In genomic region chr17:79831367-79832210, GRCh38 we compare ENCODE assay signal across 1 cellular context.
TF ChIP-seq lines count a peak whose summit lies in the region.

No MANE protein-coding gene starts in this region.

TF ChIP-seq in K562, 482 proteins besides CTCF, POLR2A, EP300 and RAD21 (continued from another document and continues in another):
- TF ChIP-seq TFE3 (CRISPR knock-in tag; IDR thresholded peaks at IDR 0.05) (no peak), SMAD3 (CRISPR knock-in tag; conservative IDR thresholded peaks at IDR 0.05) (0 out of 2 replicates have a peak, but pooled peaks have one; percentile 37), SREBF1 (IDR thresholded peaks at IDR 0.05; ENCODE audit: borderline replicate concordance, low read depth, low read length) (no peak), SNAPC5 (CRISPR knock-in tag; IDR thresholded peaks at IDR 0.05) (no peak), GATAD2B (IDR thresholded peaks at IDR 0.05; ENCODE audit: borderline replicate concordance) (no peak), BRF1 (IDR thresholded peaks at IDR 0.05; ENCODE audit: borderline replicate concordance, extremely low read depth, insufficient read length) (no peak), ZBTB12 (CRISPR knock-in tag; IDR thresholded peaks at IDR 0.05) (no peak), ZNF347 (CRISPR knock-in tag; IDR thresholded peaks at IDR 0.05; ENCODE audit: low read depth) (no peak), POU5F1 (IDR thresholded peaks at IDR 0.05; ENCODE audit: borderline replicate concordance, low read depth, low read length, partially characterized antibody) (no peak), ATF4 (CRISPR knock-in tag; IDR thresholded peaks at IDR 0.05) (0 out of 2 replicates have a peak, but pooled peaks have one; percentile 37), CTCFL (IDR thresholded peaks at IDR 0.05; ENCODE audit: borderline replicate concordance, insufficient read depth, low read depth, low read length, poor library complexity, severe bottlenecking) (no peak), GATAD2A (IDR thresholded peaks at IDR 0.05) (peak; percentile 83), PHF20 (IDR thresholded peaks at IDR 0.05; ENCODE audit: partially characterized antibody) (peak; percentile 49), TCFL5 (CRISPR knock-in tag; conservative IDR thresholded peaks at IDR 0.05) (no peak), USF1 (CRISPR knock-in tag; IDR thresholded peaks at IDR 0.05) (no peak), E2F4 (CRISPR knock-in tag; IDR thresholded peaks at IDR 0.05; ENCODE audit: low read depth) (no peak), E4F1 (CRISPR knock-in tag; IDR thresholded peaks at IDR 0.05; ENCODE audit: borderline replicate concordance) (no peak), ZNF740 (CRISPR knock-in tag; IDR thresholded peaks at IDR 0.05) (peak; percentile 40), ZNF740 (tag; IDR thresholded peaks at IDR 0.05) (peak in 1 of 2 experiments; percentile 69; a peak in 1 of 4 replicates), MTA1 (IDR thresholded peaks at IDR 0.05; ENCODE audit: borderline replicate concordance) (0 out of 2 replicates have a peak, but pooled peaks have one; percentile 27), MGA (IDR thresholded peaks at IDR 0.05) (peak; percentile 81), ZNF717 (CRISPR knock-in tag; IDR thresholded peaks at IDR 0.05) (peak; percentile 59; the same call in 1 of the 2 replicates), ZNF639 (CRISPR knock-in tag; conservative IDR thresholded peaks at IDR 0.05 in 1 of 2, IDR thresholded peaks at IDR 0.05 in 1 of 2) (peak in 1 of 2 experiments; percentile 51; a peak in 2 of 4 replicates), ZNF253 (CRISPR knock-in tag; conservative IDR thresholded peaks at IDR 0.05) (no peak), HMG20B (CRISPR knock-in tag; IDR thresholded peaks at IDR 0.05) (no peak), ARID2 (IDR thresholded peaks at IDR 0.05) (no peak)
